Comparison of ENCODE assay signal across 16 cellular contexts in the genomic region with DNA sequence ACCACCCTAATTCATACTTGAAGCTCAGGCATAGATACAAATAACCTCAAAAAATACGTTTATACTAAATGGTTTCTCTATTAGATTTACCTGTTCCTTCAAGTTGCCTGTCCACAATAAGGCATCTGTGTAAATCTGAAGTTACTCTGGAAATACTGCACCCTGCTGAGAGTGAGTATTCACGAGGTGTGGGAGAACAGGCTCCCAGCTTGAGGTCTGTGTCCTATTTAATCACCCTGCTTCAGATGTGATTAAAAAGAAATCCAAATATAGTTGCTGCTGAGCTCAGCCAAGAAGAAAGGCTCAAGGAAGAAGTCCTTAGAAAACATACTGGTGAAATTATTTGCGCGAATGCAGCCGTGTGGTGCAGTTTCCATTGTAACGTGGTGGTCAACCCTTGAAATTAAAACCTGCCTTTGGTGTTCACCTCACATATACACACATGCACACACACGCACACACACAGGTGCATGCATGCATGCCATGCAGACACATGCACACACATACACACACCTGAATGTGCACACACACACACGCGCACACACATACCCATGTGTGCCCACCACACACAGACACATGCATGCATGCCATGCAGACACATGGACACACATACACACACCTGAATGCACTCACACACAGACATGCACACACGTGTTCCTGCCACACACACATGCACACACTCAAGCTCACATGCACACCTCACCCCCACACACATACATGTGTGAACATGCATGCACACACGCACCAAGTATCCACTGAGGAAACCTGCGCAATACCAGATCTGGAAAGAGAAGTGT.
DNase-seq lines count a peak whose midpoint lies in the region; ATAC-seq, FAIRE-seq and TF ChIP-seq lines count a peak whose summit lies in the region.
"Had no signal": no experiment of that assay in that cellular context is flagged by ENCODE, and none has a peak within 500 bp of the region (broad histone marks: within the 10 kb centered on the region; RNA-seq: fewer than 3 reads in every experiment).

No MANE protein-coding gene starts in this region.

- H3K27ac ChIP-seq in HepG2 (ENCODE audit: extremely low read length, insufficient read depth, low read length) (no peak overlapping the region), SK-N-SH (ENCODE audit: low read depth in 2 of 2, low read length in 1 of 2) (no peak overlapping the region)
- H3K27ac ChIP-seq: GM23248 had no signal

- H3K4me2 ChIP-seq in HepG2 (ENCODE audit: low read depth, low read length): no peak overlapping the region
- H3K4me2 ChIP-seq in SK-N-SH: no peak overlapping the region

- no peak overlapping the region for H3K27ac Mint-ChIP-seq in activated CD4-positive, alpha-beta memory T cell treated with anti-CD3 and anti-CD28 coated beads for 36 hours
- no peak overlapping the region for H3K27ac Mint-ChIP-seq in activated CD4-positive, alpha-beta memory T cell treated with anti-CD3 and anti-CD28 coated beads, Interleukin-2, amount 10 ng/mL, durations not matched to agents 7 days and 5 days
- H3K27ac Mint-ChIP-seq in effector memory CD8-positive, alpha-beta T cell: no peak overlapping the region
- H3K27ac Mint-ChIP-seq: B cell had no signal

- no peaks in the 10 kb centered on the region for H3K36me3 Mint-ChIP-seq in activated CD4-positive, alpha-beta memory T cell treated with anti-CD3 and anti-CD28 coated beads for 36 hours
- H3K36me3 Mint-ChIP-seq in activated CD4-positive, alpha-beta memory T cell treated with anti-CD3 and anti-CD28 coated beads, Interleukin-2, amount 10 ng/mL, durations not matched to agents 7 days and 5 days (ENCODE audit: low read depth): no peaks in the 10 kb centered on the region
- no peaks in the 10 kb centered on the region for H3K36me3 Mint-ChIP-seq in effector memory CD8-positive, alpha-beta T cell (ENCODE audit: insufficient read depth)

- peak overlapping the region; percentile 0 for H3K4me3 Mint-ChIP-seq in activated CD4-positive, alpha-beta memory T cell treated with anti-CD3 and anti-CD28 coated beads for 36 hours
- H3K4me3 Mint-ChIP-seq in activated CD4-positive, alpha-beta memory T cell treated with anti-CD3 and anti-CD28 coated beads, Interleukin-2, amount 10 ng/mL, durations not matched to agents 7 days and 5 days: no peak overlapping the region
- H3K4me3 Mint-ChIP-seq in effector memory CD8-positive, alpha-beta T cell: no peak overlapping the region
- H3K4me3 Mint-ChIP-seq: B cell had no signal

- ATAC-seq in HepG2 (no peak), sciatic nerve (peak; percentile 30)
- ATAC-seq in effector memory CD8-positive, alpha-beta T cell (replicated peaks): no peak

- CTCF ChIA-PET in activated CD4-positive, alpha-beta memory T cell treated with anti-CD3 and anti-CD28 coated beads for 36 hours (lab: Charles Lee): no interaction called here
- CTCF ChIA-PET in activated CD4-positive, alpha-beta memory T cell treated with anti-CD3 and anti-CD28 coated beads, Interleukin-2, amount 10 ng/mL, durations not matched to agents 7 days and 5 days (lab: Charles Lee): interaction anchor here (1.1 kb wide), 1 partner anchor 11 kb away, joined by 3 read pairs; no protein-coding TSS in a partner anchor
- CTCF ChIA-PET in HepG2 (lab: Yijun Ruan, JAX; ENCODE audit: low intra/inter-chr PET ratio, low total read pairs) (no interaction called here), SK-N-SH (lab: Yijun Ruan, JAX) (no interaction called here)

- H3K9ac ChIP-seq in HepG2 (ENCODE audit: insufficient read depth, low read depth, low read length): no peak overlapping the region
- no peak overlapping the region for H3K9ac ChIP-seq in SK-N-SH
- H3K9ac ChIP-seq: GM23248 had no signal

- TF ChIP-seq RAD21 in HepG2 (CRISPR knock-in tag; IDR thresholded peaks at IDR 0.05): no peak
- TF ChIP-seq RAD21 in SK-N-SH (IDR thresholded peaks at IDR 0.05; ENCODE audit: low read length): no peak

- no peaks in the 10 kb centered on the region for H3K27me3 Mint-ChIP-seq in activated CD4-positive, alpha-beta memory T cell treated with anti-CD3 and anti-CD28 coated beads for 36 hours
- peaks cover 32% of the 10 kb centered on the region for H3K27me3 Mint-ChIP-seq in activated CD4-positive, alpha-beta memory T cell treated with anti-CD3 and anti-CD28 coated beads, Interleukin-2, amount 10 ng/mL, durations not matched to agents 7 days and 5 days
- H3K27me3 Mint-ChIP-seq in effector memory CD8-positive, alpha-beta T cell: peaks cover 9 to 12% of the 10 kb centered on the region in 2 donors

- TF ChIP-seq CTCF in HepG2 (CRISPR knock-in tag; IDR thresholded peaks at IDR 0.05): no peak
- TF ChIP-seq CTCF in SK-N-SH (IDR thresholded peaks at IDR 0.05): no peak

- H3K9me3 ChIP-seq in HepG2 (ENCODE audit: low read length): no peaks in the 10 kb centered on the region
- H3K9me3 ChIP-seq in SK-N-SH: no peaks in the 10 kb centered on the region

- H3K9me3 Mint-ChIP-seq in activated CD4-positive, alpha-beta memory T cell treated with anti-CD3 and anti-CD28 coated beads for 36 hours: no peaks in the 10 kb centered on the region
- no peaks in the 10 kb centered on the region for H3K9me3 Mint-ChIP-seq in activated CD4-positive, alpha-beta memory T cell treated with anti-CD3 and anti-CD28 coated beads, Interleukin-2, amount 10 ng/mL, durations not matched to agents 7 days and 5 days
- no peaks in the 10 kb centered on the region for H3K9me3 Mint-ChIP-seq in effector memory CD8-positive, alpha-beta T cell

- H3K4me3 ChIP-seq in HepG2 (replicated peaks in 1 of 3; ENCODE audit: insufficient read depth in 1 of 3, low read depth in 2 of 3, low read length in 3 of 3): no peak overlapping the region
- H3K4me3 ChIP-seq in SK-N-SH (ENCODE audit: low read depth in 2 of 2, low read length in 1 of 2): no peak overlapping the region
- H3K4me3 ChIP-seq: GM23248 had no signal

- no peaks in the 10 kb centered on the region for H3K79me2 ChIP-seq in HepG2 (ENCODE audit: insufficient read depth, low read length)
- no peaks in the 10 kb centered on the region for H3K79me2 ChIP-seq in SK-N-SH (ENCODE audit: insufficient read depth)

- TF ChIP-seq POLR2A in HepG2 (IDR thresholded peaks at IDR 0.05; ENCODE audit: insufficient read depth in 1 of 2, low read depth in 2 of 2, low read length in 2 of 2): no peak

- H3K4me1 ChIP-seq in HepG2 (ENCODE audit: insufficient read depth, low read length) (no peaks in the 10 kb centered on the region), SK-N-SH (ENCODE audit: control insufficient read depth in 1 of 2, insufficient read depth in 2 of 2, low read depth in 1 of 2, low read length in 1 of 2) (no peaks in the 10 kb centered on the region)

- H3F3A ChIP-seq in SK-N-SH (replicated peaks; ENCODE audit: insufficient read depth): no peaks in the 10 kb centered on the region

- FAIRE-seq in HepG2 (lab: Jason Lieb, UNC): no peak
- FAIRE-seq: G401.6 had no signal

- DNase-seq in activated CD4-positive, alpha-beta memory T cell treated with anti-CD3 and anti-CD28 coated beads for 36 hours: no peak
- DNase-seq in activated CD4-positive, alpha-beta memory T cell treated with anti-CD3 and anti-CD28 coated beads, Interleukin-2, amount 10 ng/mL, durations not matched to agents 7 days and 5 days: no peak
- DNase-seq in NCI-H146 treated with DMSO at 0.1 percent for 48 hours (lab: John Stamatoyannopoulos, UW; ENCODE audit: unreplicated experiment): peak; percentile 60
- DNase-seq in HepG2 (ENCODE audit: low spot score): no peak
- DNase-seq in sciatic nerve (ENCODE audit: low spot score): no peak
- no peak for DNase-seq in effector memory CD8-positive, alpha-beta T cell
- no peak for DNase-seq in SK-N-SH
- no peak for DNase-seq in activated CD8-positive, alpha-beta memory T cell treated with anti-CD3 and anti-CD28 coated beads for 24 hours
- DNase-seq: GM23248, HCEC 1CT, KG1, NCI-H1930, NCI-H2171 treated with DMSO at 0.1 percent for 48 hours, NCI-H446 treated with DMSO at 0.1 percent for 48 hours had no signal

- no peak overlapping the region for H2AFZ ChIP-seq in HepG2 (ENCODE audit: low read length)
- H2AFZ ChIP-seq in SK-N-SH (ENCODE audit: low read depth): no peak overlapping the region
- H2AFZ ChIP-seq: GM23248 had no signal

- H4K20me1 ChIP-seq in HepG2 (ENCODE audit: insufficient read depth, low read length) (no peaks in the 10 kb centered on the region), SK-N-SH (ENCODE audit: insufficient read depth) (no peaks in the 10 kb centered on the region)

- WGBS in HepG2 (ENCODE audit: low lambda C conversion rate): 50% methylated on average over 10 of the region's 12 CpGs
- 82% methylated on average over 10 of the region's 12 CpGs for WGBS in SK-N-SH (ENCODE audit: low lambda C conversion rate)

- POLR2A ChIA-PET in activated CD4-positive, alpha-beta memory T cell treated with anti-CD3 and anti-CD28 coated beads for 36 hours (lab: Charles Lee): no interaction called here
- POLR2A ChIA-PET in activated CD4-positive, alpha-beta memory T cell treated with anti-CD3 and anti-CD28 coated beads, Interleukin-2, amount 10 ng/mL, durations not matched to agents 7 days and 5 days (lab: Charles Lee): no interaction called here
- POLR2A ChIA-PET in HepG2 (lab: Yijun Ruan, JAX) (no interaction called here), SK-N-SH (lab: Yijun Ruan, JAX) (no interaction called here)

- H3K9me2 ChIP-seq in SK-N-SH: no peaks in the 10 kb centered on the region

- H3K4me1 Mint-ChIP-seq in activated CD4-positive, alpha-beta memory T cell treated with anti-CD3 and anti-CD28 coated beads for 36 hours (ENCODE audit: low read depth): peaks cover 9% of the 10 kb centered on the region
- H3K4me1 Mint-ChIP-seq in activated CD4-positive, alpha-beta memory T cell treated with anti-CD3 and anti-CD28 coated beads, Interleukin-2, amount 10 ng/mL, durations not matched to agents 7 days and 5 days: peaks cover 17% of the 10 kb centered on the region
- H3K4me1 Mint-ChIP-seq in effector memory CD8-positive, alpha-beta T cell (ENCODE audit: low read depth in 2 of 2): peaks cover 5 to 11% of the 10 kb centered on the region in 2 donors

- TF ChIP-seq EP300 in HepG2 (IDR thresholded peaks at IDR 0.05; ENCODE audit: low read depth in 2 of 2, low read length in 2 of 2): no peak
- no peak for TF ChIP-seq EP300 in HepG2 (CRISPR knock-in tag; IDR thresholded peaks at IDR 0.05; ENCODE audit: borderline replicate concordance)
- TF ChIP-seq EP300 in SK-N-SH (IDR thresholded peaks at IDR 0.05; ENCODE audit: borderline replicate concordance in 1 of 2, low read depth in 1 of 2, low read length in 1 of 2): no peak

- H3K36me3 ChIP-seq in HepG2 (replicated peaks in 1 of 2; ENCODE audit: control insufficient read depth in 1 of 2, insufficient read depth in 2 of 2, low read length in 2 of 2) (no peaks in the 10 kb centered on the region), SK-N-SH (replicated peaks in 1 of 2; ENCODE audit: control insufficient read depth in 1 of 2, insufficient read depth in 2 of 2, low read length in 1 of 2) (no peaks in the 10 kb centered on the region)

- in situ Hi-C loops in HepG2 (cut with HindIII; ENCODE audit: extremely low pct_ligation_motif_present, low pct_unique_long_range_greater_than_20kb): no loop called here

- H3K27me3 ChIP-seq in HepG2 (ENCODE audit: control insufficient read depth in 1 of 2, insufficient read depth in 2 of 2, low read length in 2 of 2) (peaks cover 0 to 23% of the 10 kb centered on the region in 2 experiments; a peak in 3 of 5 replicates), SK-N-SH (ENCODE audit: insufficient read depth) (no peaks in the 10 kb centered on the region)

- intact Hi-C loops in activated CD4-positive, alpha-beta memory T cell treated with anti-CD3 and anti-CD28 coated beads for 36 hours (cut with micrococcal nuclease): no loop called here
- intact Hi-C loops in HepG2 (cut with micrococcal nuclease; ENCODE audit: unreplicated experiment) (no loop called here), sciatic nerve (cut with DNase I) (no loop called here)

- no TSS peak for BruUV-seq in HepG2 (replicated peaks; lab: Mats Ljungman, UMichigan)
